Comparison of ENCODE assay signal across 9 cellular contexts in the genomic region with DNA sequence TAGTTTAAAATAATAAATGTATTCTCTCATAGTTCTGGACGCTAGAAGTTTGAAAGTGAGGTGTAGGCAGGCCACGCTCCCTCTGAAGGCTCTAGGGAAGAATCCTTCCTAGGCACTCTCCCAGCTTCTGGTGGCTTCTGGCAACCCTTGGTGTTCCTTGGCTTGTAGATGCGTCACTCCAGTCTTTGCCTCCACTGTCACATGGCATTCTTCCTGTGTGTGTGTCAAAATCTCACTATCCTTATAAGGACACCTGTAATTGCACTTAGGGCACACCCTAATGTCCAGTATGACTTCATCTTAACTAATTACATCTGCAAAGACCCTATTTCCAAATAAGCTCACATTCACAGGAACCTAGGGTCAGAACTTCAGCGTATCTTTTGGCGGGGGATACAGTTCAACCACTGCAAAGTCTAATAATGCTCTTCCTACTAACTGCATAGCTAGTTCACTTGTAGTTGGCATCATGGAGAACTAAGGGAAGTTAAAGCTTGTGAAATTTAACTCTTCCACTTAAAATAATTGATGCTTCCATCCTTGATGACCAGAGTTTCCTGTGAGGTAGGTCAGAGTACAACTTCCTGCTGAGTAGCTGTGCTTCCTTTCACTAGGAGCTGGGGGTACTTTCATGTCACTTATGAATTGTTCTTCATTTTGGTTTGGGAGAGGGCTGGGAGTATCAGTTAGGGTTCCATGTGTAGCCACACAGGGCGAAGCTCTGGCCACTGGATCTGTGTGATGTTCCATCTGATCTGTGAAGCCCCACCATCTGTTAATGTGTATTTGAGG. TPM values are rescaled to one million over a fixed set of nuclear protein-coding genes. Genes with fewer than 3 reads are reported as not detected.
DNase-seq lines count a peak whose midpoint lies in the region; ATAC-seq and TF ChIP-seq lines count a peak whose summit lies in the region.
"Had no signal": no experiment of that assay in that cellular context is flagged by ENCODE, and none has a peak within 500 bp of the region (broad histone marks: within the 10 kb centered on the region; RNA-seq: fewer than 3 reads in every experiment).

No MANE protein-coding gene starts in this region.

- POLR2A ChIA-PET in activated CD8-positive, alpha-beta T cell treated with anti-CD3 and anti-CD28 coated beads, Interleukin-2, amount 10 ng/mL, durations not matched to agents 7 days and 5 days (lab: Charles Lee) = no interaction called here
- POLR2A ChIA-PET in activated CD8-positive, alpha-beta T cell treated with anti-CD3 and anti-CD28 coated beads for 36 hours (lab: Charles Lee) = no interaction called here

- peaks cover 38% of the 10 kb centered on the region for H4K20me1 ChIP-seq in hepatocyte (ENCODE audit: insufficient read depth, poor library complexity, severe bottlenecking)

- intact Hi-C loops in activated CD8-positive, alpha-beta T cell treated with anti-CD3 and anti-CD28 coated beads for 36 hours (cut with micrococcal nuclease) = loop anchor here (5.0 kb wide), 1 partner anchor 287 kb away; no protein-coding TSS in a partner anchor
- intact Hi-C loops in uterus (cut with DNase I; ENCODE audit: low total_unique reads) = loop anchor here (10.0 kb wide), 1 partner anchor 60 kb away; no protein-coding TSS in a partner anchor

- peaks cover 67% of the 10 kb centered on the region for H3K4me1 Mint-ChIP-seq in activated CD8-positive, alpha-beta T cell treated with anti-CD3 and anti-CD28 coated beads, Interleukin-2, amount 10 ng/mL, durations not matched to agents 7 days and 5 days (ENCODE audit: low read depth)
- H3K4me1 Mint-ChIP-seq in activated CD8-positive, alpha-beta T cell treated with anti-CD3 and anti-CD28 coated beads for 36 hours (ENCODE audit: low read depth) = peaks cover 74% of the 10 kb centered on the region
- peaks cover 38% of the 10 kb centered on the region for H3K4me1 Mint-ChIP-seq in endothelial cell (ENCODE audit: unreplicated experiment)

- no peak for DNase-seq in activated CD8-positive, alpha-beta T cell treated with anti-CD3 and anti-CD28 coated beads, Interleukin-2, amount 10 ng/mL, durations not matched to agents 7 days and 5 days
- DNase-seq in activated CD8-positive, alpha-beta T cell treated with anti-CD3 and anti-CD28 coated beads for 36 hours = no peak
- DNase-seq in endothelial cell (ENCODE audit: low spot score) = no peak
- DNase-seq in uterus = no peak
- DNase-seq in hepatocyte (ENCODE audit: low spot score) = no peak
- no peak for DNase-seq in GM13976 (ENCODE audit: low spot score)
- no peak for DNase-seq in central memory CD4-positive, alpha-beta T cell
- DNase-seq: NCI-H1694 had no signal

- H3K4me3 ChIP-seq in muscle layer of duodenum (ENCODE audit: low read depth in 1 of 2, low read length in 2 of 2) (no peak overlapping the region), uterus (no peak overlapping the region), hepatocyte (no peak overlapping the region)

- ATAC-seq in activated CD8-positive, alpha-beta T cell treated with anti-CD3 and anti-CD28 coated beads, Interleukin-2, amount 10 ng/mL, durations not matched to agents 7 days and 5 days = no peak
- ATAC-seq in activated CD8-positive, alpha-beta T cell treated with anti-CD3 and anti-CD28 coated beads for 36 hours = no peak

- no peaks in the 10 kb centered on the region for H3K27me3 Mint-ChIP-seq in activated CD8-positive, alpha-beta T cell treated with anti-CD3 and anti-CD28 coated beads, Interleukin-2, amount 10 ng/mL, durations not matched to agents 7 days and 5 days (ENCODE audit: low read depth)
- H3K27me3 Mint-ChIP-seq in activated CD8-positive, alpha-beta T cell treated with anti-CD3 and anti-CD28 coated beads for 36 hours = no peaks in the 10 kb centered on the region
- H3K27me3 Mint-ChIP-seq in endothelial cell (ENCODE audit: unreplicated experiment) = peaks cover 3% of the 10 kb centered on the region

- peaks cover 78% of the 10 kb centered on the region for H3K36me3 Mint-ChIP-seq in activated CD8-positive, alpha-beta T cell treated with anti-CD3 and anti-CD28 coated beads, Interleukin-2, amount 10 ng/mL, durations not matched to agents 7 days and 5 days (ENCODE audit: low read depth)
- peaks cover 71% of the 10 kb centered on the region for H3K36me3 Mint-ChIP-seq in activated CD8-positive, alpha-beta T cell treated with anti-CD3 and anti-CD28 coated beads for 36 hours (ENCODE audit: low read depth)
- peaks cover 51% of the 10 kb centered on the region for H3K36me3 Mint-ChIP-seq in endothelial cell (ENCODE audit: low read depth, unreplicated experiment)

- H3K36me3 ChIP-seq in muscle layer of duodenum (ENCODE audit: control insufficient read depth in 1 of 2, insufficient read depth in 2 of 2, low read length in 2 of 2) (peaks cover 16 to 26% of the 10 kb centered on the region in 2 donors), uterus (no peaks in the 10 kb centered on the region), hepatocyte (replicated peaks; ENCODE audit: insufficient read depth, low read depth) (no peaks in the 10 kb centered on the region)

- H3K9me3 ChIP-seq in muscle layer of duodenum (ENCODE audit: control insufficient read depth in 1 of 2, low read length in 2 of 2) = no peaks in the 10 kb centered on the region
- H3K9me3 ChIP-seq in uterus = no peaks in the 10 kb centered on the region
- H3K9me3 ChIP-seq in hepatocyte (ENCODE audit: low read depth) = no peaks in the 10 kb centered on the region

- CTCF ChIA-PET in activated CD8-positive, alpha-beta T cell treated with anti-CD3 and anti-CD28 coated beads, Interleukin-2, amount 10 ng/mL, durations not matched to agents 7 days and 5 days (lab: Charles Lee) = interaction anchor here (2.1 to 8.8 kb wide), 3 partner anchors 7 to 289 kb away, joined by 7 to 68 read pairs (median 20); no protein-coding TSS in a partner anchor
- CTCF ChIA-PET in activated CD8-positive, alpha-beta T cell treated with anti-CD3 and anti-CD28 coated beads for 36 hours (lab: Charles Lee) = interaction anchor here (1.5 to 4.6 kb wide), 2 partner anchors 16 to 108 kb away, joined by 3 to 46 read pairs; no protein-coding TSS in a partner anchor

- in situ Hi-C loops in GM13976 (cut with MboI; ENCODE audit: low sequenced_read_pairs, unreplicated experiment) = no loop called here

- H3K27ac Mint-ChIP-seq in activated CD8-positive, alpha-beta T cell treated with anti-CD3 and anti-CD28 coated beads, Interleukin-2, amount 10 ng/mL, durations not matched to agents 7 days and 5 days = peak overlapping the region; percentile 1
- no peak overlapping the region for H3K27ac Mint-ChIP-seq in activated CD8-positive, alpha-beta T cell treated with anti-CD3 and anti-CD28 coated beads for 36 hours
- H3K27ac Mint-ChIP-seq in endothelial cell (ENCODE audit: unreplicated experiment) = peak overlapping the region; percentile 92

- H3K79me2 ChIP-seq in hepatocyte = peaks cover 65% of the 10 kb centered on the region

- no peak for TF ChIP-seq CTCF in activated CD8-positive, alpha-beta T cell treated with anti-CD3 and anti-CD28 coated beads for 36 hours (IDR thresholded peaks at IDR 0.05)
- TF ChIP-seq CTCF in endothelial cell (IDR thresholded peaks at IDR 0.05; ENCODE audit: unreplicated experiment) (no peak), uterus (IDR thresholded peaks at IDR 0.05) (no peak), hepatocyte (IDR thresholded peaks at IDR 0.05; ENCODE audit: poor library complexity) (no peak), GM13976 (IDR thresholded peaks at IDR 0.05; ENCODE audit: borderline replicate concordance, control extremely low read depth, extremely low read depth, insufficient read depth, missing control alignments) (no peak)

- no peak overlapping the region for H3K4me2 ChIP-seq in hepatocyte

- H3K4me1 ChIP-seq in muscle layer of duodenum (ENCODE audit: control insufficient read depth in 1 of 2, insufficient read depth in 2 of 2, low read length in 2 of 2) (peaks cover 27 to 39% of the 10 kb centered on the region in 2 donors), uterus (peaks cover 14 to 22% of the 10 kb centered on the region in 2 donors), hepatocyte (ENCODE audit: insufficient read depth) (peaks cover 4% of the 10 kb centered on the region)

- no peaks in the 10 kb centered on the region for H3K9me2 ChIP-seq in hepatocyte (replicated peaks; ENCODE audit: insufficient read depth)

- no peak overlapping the region for H2AFZ ChIP-seq in hepatocyte

- no peaks in the 10 kb centered on the region for H3K27me3 ChIP-seq in muscle layer of duodenum (ENCODE audit: low read depth, low read length)
- no peaks in the 10 kb centered on the region for H3K27me3 ChIP-seq in uterus
- H3K27me3 ChIP-seq in hepatocyte = no peaks in the 10 kb centered on the region

- no peak for TF ChIP-seq POLR2A in uterus (IDR thresholded peaks at IDR 0.05)

- 97% methylated on average over 6 of the region's 6 CpGs for WGBS in hepatocyte (ENCODE audit: low lambda C conversion rate, missing lambda C conversion rate)

- no peaks in the 10 kb centered on the region for H3K9me3 Mint-ChIP-seq in activated CD8-positive, alpha-beta T cell treated with anti-CD3 and anti-CD28 coated beads, Interleukin-2, amount 10 ng/mL, durations not matched to agents 7 days and 5 days (ENCODE audit: insufficient read depth)
- H3K9me3 Mint-ChIP-seq in activated CD8-positive, alpha-beta T cell treated with anti-CD3 and anti-CD28 coated beads for 36 hours = no peaks in the 10 kb centered on the region
- H3K9me3 Mint-ChIP-seq in endothelial cell (ENCODE audit: unreplicated experiment) = no peaks in the 10 kb centered on the region

- H3K4me3 Mint-ChIP-seq in activated CD8-positive, alpha-beta T cell treated with anti-CD3 and anti-CD28 coated beads, Interleukin-2, amount 10 ng/mL, durations not matched to agents 7 days and 5 days = no peak overlapping the region
- no peak overlapping the region for H3K4me3 Mint-ChIP-seq in activated CD8-positive, alpha-beta T cell treated with anti-CD3 and anti-CD28 coated beads for 36 hours
- peak overlapping the region; percentile 61 for H3K4me3 Mint-ChIP-seq in endothelial cell (ENCODE audit: unreplicated experiment)

- H3K27ac ChIP-seq in muscle layer of duodenum (ENCODE audit: low read length) = peak overlapping the region; percentile 85
- H3K27ac ChIP-seq in uterus = peak overlapping the region; percentile 8 to 41
- H3K27ac ChIP-seq in hepatocyte = no peak overlapping the region

RNA-seq across cellular contexts. Expression of gene YWHAH, which starts 10.4 kb away (rescaled TPM):
- 100 to 1,000 TPM; 248 to 251 TPM for total RNA-seq in activated CD8-positive, alpha-beta T cell treated with anti-CD3 and anti-CD28 coated beads, Interleukin-2, amount 10 ng/mL, durations not matched to agents 7 days and 5 days
- total RNA-seq in activated CD8-positive, alpha-beta T cell treated with anti-CD3 and anti-CD28 coated beads for 36 hours = 100 to 1,000 TPM; 123 to 126 TPM
- total RNA-seq in endothelial cell (ENCODE audit: unreplicated experiment) (285 TPM), uterus (100 to 1,000 TPM in 2 of 4 donors, 10 to 100 TPM in 2; 37.1 to 209 (median 101) TPM), hepatocyte (80.7 and 87.0 TPM in 2 replicates)
- polyA plus RNA-seq in hepatocyte = 122 and 135 TPM in 2 replicates
